9 cellular contexts compared by ENCODE assay signal in genomic region chr5:172455511-172456061, GRCh38. TPM values are rescaled to one million over a fixed set of nuclear protein-coding genes. Genes with fewer than 3 reads are reported as not detected.
A peak's percentile ranks its signal among the peaks of the same experiment; 100 is the strongest.
DNase-seq lines count a peak whose midpoint lies in the region; ATAC-seq and TF ChIP-seq lines count a peak whose summit lies in the region.
"Had no signal": no experiment of that assay in that cellular context is flagged by ENCODE, and none has a peak within 500 bp of the region (broad histone marks: within the 10 kb centered on the region; RNA-seq: fewer than 3 reads in every experiment).

No MANE protein-coding gene starts in this region.

- peak; percentile 24 for ATAC-seq in esophagus mucosa
- no peak for ATAC-seq in GM21737 (IDR thresholded peaks at IDR 0.05; ENCODE audit: unreplicated experiment)
- no peak for ATAC-seq in activated CD4-positive, alpha-beta T cell treated with anti-CD3 and anti-CD28 coated beads for 36 hours

- peaks cover 5% of the 10 kb centered on the region for H3K27me3 ChIP-seq in CD4-positive, alpha-beta memory T cell (ENCODE audit: insufficient read depth, low read length)
- H3K27me3 ChIP-seq in neural progenitor cell, result no peaks in the 10 kb centered on the region

- peaks cover 0 to 3% (median 0%) of the 10 kb centered on the region in 8 donors for H3K9me3 Mint-ChIP-seq in CD4-positive, alpha-beta memory T cell
- H3K9me3 Mint-ChIP-seq in neural progenitor cell, result no peaks in the 10 kb centered on the region
- no peaks in the 10 kb centered on the region for H3K9me3 Mint-ChIP-seq in activated CD4-positive, alpha-beta T cell treated with anti-CD3 and anti-CD28 coated beads for 36 hours (ENCODE audit: low read depth)

- H3K36me3 ChIP-seq in CD4-positive, alpha-beta memory T cell (ENCODE audit: insufficient read depth, low read length), result no peaks in the 10 kb centered on the region
- H3K36me3 ChIP-seq in neural progenitor cell, result no peaks in the 10 kb centered on the region

- no peak overlapping the region for H3K4me2 ChIP-seq in neural progenitor cell

- H3K27ac ChIP-seq in CD4-positive, alpha-beta memory T cell (ENCODE audit: low read depth, low read length), result no peak overlapping the region
- no peak overlapping the region for H3K27ac ChIP-seq in neural progenitor cell

- H3K36me3 Mint-ChIP-seq in CD4-positive, alpha-beta memory T cell, result no peaks in the 10 kb centered on the region
- no peaks in the 10 kb centered on the region for H3K36me3 Mint-ChIP-seq in neural progenitor cell
- H3K36me3 Mint-ChIP-seq in activated CD4-positive, alpha-beta T cell treated with anti-CD3 and anti-CD28 coated beads for 36 hours (ENCODE audit: low read depth), result no peaks in the 10 kb centered on the region

- CTCF ChIA-PET in CD4-positive, alpha-beta memory T cell (lab: Charles Lee; ENCODE audit: partially characterized antibody), result interaction anchor here (0.7 kb wide), 1 partner anchor 243 kb away, joined by 3 read pairs; no protein-coding TSS in a partner anchor
- CTCF ChIA-PET in activated CD4-positive, alpha-beta T cell treated with anti-CD3 and anti-CD28 coated beads for 36 hours (lab: Charles Lee), result no interaction called here

- H3K79me2 ChIP-seq in neural progenitor cell (ENCODE audit: low read depth), result peaks cover 31% of the 10 kb centered on the region

- POLR2A ChIA-PET in CD4-positive, alpha-beta memory T cell (lab: Charles Lee; ENCODE audit: partially characterized antibody), result no interaction called here
- POLR2A ChIA-PET in activated CD4-positive, alpha-beta T cell treated with anti-CD3 and anti-CD28 coated beads for 36 hours (lab: Charles Lee), result no interaction called here

- intact Hi-C loops in CD4-positive, alpha-beta memory T cell (cut with micrococcal nuclease), result no loop called here
- intact Hi-C loops in activated CD4-positive, alpha-beta T cell treated with anti-CD3 and anti-CD28 coated beads for 36 hours (cut with DNase I, micrococcal nuclease), result no loop called here

- H3K27me3 Mint-ChIP-seq in CD4-positive, alpha-beta memory T cell, result peaks cover 27 to 28% of the 10 kb centered on the region in 2 donors
- peaks cover 9% of the 10 kb centered on the region for H3K27me3 Mint-ChIP-seq in neural progenitor cell (ENCODE audit: insufficient read depth, low read depth)
- peaks cover 19% of the 10 kb centered on the region for H3K27me3 Mint-ChIP-seq in activated CD4-positive, alpha-beta T cell treated with anti-CD3 and anti-CD28 coated beads for 36 hours

- H3K27ac Mint-ChIP-seq in CD4-positive, alpha-beta memory T cell, result peak overlapping the region in 1 of 7 donors; percentile 51
- peak overlapping the region; percentile 66 for H3K27ac Mint-ChIP-seq in neural progenitor cell
- H3K27ac Mint-ChIP-seq in activated CD4-positive, alpha-beta T cell treated with anti-CD3 and anti-CD28 coated beads for 36 hours, result no peak overlapping the region

- no peak overlapping the region for H3K4me3 ChIP-seq in CD4-positive, alpha-beta memory T cell (ENCODE audit: low read length in 2 of 2)
- no peak overlapping the region for H3K4me3 ChIP-seq in neural progenitor cell

- peaks cover 43% of the 10 kb centered on the region for H3F3A ChIP-seq in neural progenitor cell (ENCODE audit: low read depth)

- no peak overlapping the region for H3K9ac ChIP-seq in neural progenitor cell

- peaks cover 4 to 21% (median 13%) of the 10 kb centered on the region in 4 donors for H3K4me1 Mint-ChIP-seq in CD4-positive, alpha-beta memory T cell
- peaks cover 64% of the 10 kb centered on the region for H3K4me1 Mint-ChIP-seq in neural progenitor cell
- H3K4me1 Mint-ChIP-seq in activated CD4-positive, alpha-beta T cell treated with anti-CD3 and anti-CD28 coated beads for 36 hours, result peaks cover 18% of the 10 kb centered on the region

- DNase-seq in CD4-positive, alpha-beta memory T cell, result no peak
- DNase-seq in neural progenitor cell (ENCODE audit: low spot score) (peak; percentile 27), GF-D8 (lab: John Stamatoyannopoulos, UW) (no peak), NCI-H2081 treated with DMSO at 0.1 percent for 48 hours (lab: John Stamatoyannopoulos, UW) (no peak)
- no peak for DNase-seq in activated CD4-positive, alpha-beta T cell treated with anti-CD3 and anti-CD28 coated beads for 36 hours
- DNase-seq: amniotic stem cell had no signal

- peak overlapping the region; percentile 22 for H2AFZ ChIP-seq in neural progenitor cell (replicated peaks)

- no peak for TF ChIP-seq CTCF in neural progenitor cell (IDR thresholded peaks at IDR 0.05)

- H3K4me3 Mint-ChIP-seq in CD4-positive, alpha-beta memory T cell, result peak overlapping the region in 6 of 8 donors; percentile 50 to 92 (median 88)
- H3K4me3 Mint-ChIP-seq in neural progenitor cell, result peak overlapping the region; percentile 87
- H3K4me3 Mint-ChIP-seq in activated CD4-positive, alpha-beta T cell treated with anti-CD3 and anti-CD28 coated beads for 36 hours, result no peak overlapping the region

- H3K9me3 ChIP-seq in CD4-positive, alpha-beta memory T cell (ENCODE audit: control insufficient read depth in 1 of 2, low read length in 2 of 2), result no peaks in the 10 kb centered on the region
- H3K9me3 ChIP-seq in neural progenitor cell (ENCODE audit: low read depth), result no peaks in the 10 kb centered on the region

- peaks cover 12% of the 10 kb centered on the region for H3K4me1 ChIP-seq in CD4-positive, alpha-beta memory T cell (ENCODE audit: insufficient read depth, low read length)
- peaks cover 20% of the 10 kb centered on the region for H3K4me1 ChIP-seq in neural progenitor cell

- peaks cover 21% of the 10 kb centered on the region for H4K20me1 ChIP-seq in neural progenitor cell (ENCODE audit: low read depth)

TF ChIP-seq in PFSK-1, 5 proteins besides CTCF, POLR2A, EP300 and RAD21:
- TF ChIP-seq SIN3A (IDR thresholded peaks at IDR 0.05; ENCODE audit: borderline replicate concordance, insufficient read depth, low read length) (peak; percentile 41; the same call in 1 of the 2 replicates), REST (IDR thresholded peaks at IDR 0.05; ENCODE audit: insufficient read depth in 1 of 2, low read depth in 2 of 2, low read length in 2 of 2) (no peak), POLR2AphosphoS5 (IDR thresholded peaks at IDR 0.05; ENCODE audit: low read depth, low read length) (peak; percentile 69; the same call in 1 of the 2 replicates), FOXP2 (optimal IDR thresholded peaks at IDR 0.05; ENCODE audit: borderline replicate concordance, extremely low read depth, extremely low read length, insufficient read depth) (no peak), TAF1 (IDR thresholded peaks at IDR 0.05; ENCODE audit: borderline replicate concordance, insufficient read depth, low read length) (peak; percentile 60; the same call in 1 of the 2 replicates)

RNA-seq across cellular contexts. Expression of gene SH3PXD2B, which starts 1.3 kb away (rescaled TPM):
- under 1 TPM; 0.19 to 0.38 TPM for total RNA-seq in CD4-positive, alpha-beta memory T cell
- not detected for polyA plus RNA-seq in CD4-positive, alpha-beta memory T cell
- 76.9 TPM for polyA plus RNA-seq in PFSK-1 (2012; ENCODE audit: insufficient read length, low read depth)
- total RNA-seq in esophagus mucosa, result 16.5 TPM
- 27.3 and 46.3 TPM in 2 replicates for total RNA-seq in neural progenitor cell (ENCODE audit: low replicate concordance)
- 1 to 10 TPM; 1.3 to 1.8 TPM for total RNA-seq in activated CD4-positive, alpha-beta T cell treated with anti-CD3 and anti-CD28 coated beads for 36 hours
